Comparison of ENCODE assay signal across 8 cellular contexts in the genomic region with DNA sequence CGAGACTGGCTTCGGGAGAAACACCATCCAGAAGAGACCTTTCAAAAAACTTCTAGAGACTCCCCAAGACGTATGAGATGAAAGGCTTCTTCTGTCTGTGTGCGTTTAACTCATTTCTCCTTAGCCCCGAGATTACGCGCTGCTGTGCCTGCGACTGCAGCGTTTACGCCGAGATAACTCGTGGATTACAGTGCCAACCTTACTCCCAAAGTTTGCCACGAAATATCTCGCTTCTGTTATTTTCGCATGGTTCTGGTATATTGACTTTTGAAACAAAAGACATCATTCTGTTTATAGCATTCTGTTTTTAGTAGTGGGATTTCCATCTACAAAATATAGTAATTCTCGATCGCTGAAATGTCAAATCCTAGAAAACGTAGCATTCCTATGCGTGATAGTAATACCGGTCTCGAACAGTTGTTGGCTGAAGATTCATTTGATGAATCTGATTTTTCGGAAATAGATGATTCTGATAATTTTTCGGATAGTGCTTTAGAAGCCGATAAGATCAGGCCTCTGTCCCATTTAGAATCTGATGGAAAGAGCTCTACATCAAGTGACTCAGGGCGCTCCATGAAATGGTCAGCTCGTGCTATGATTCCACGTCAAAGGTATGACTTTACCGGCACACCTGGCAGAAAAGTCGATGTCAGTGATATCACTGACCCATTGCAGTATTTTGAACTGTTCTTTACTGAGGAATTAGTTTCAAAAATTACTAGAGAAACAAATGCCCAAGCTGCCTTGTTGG. TPM values are rescaled to one million over a fixed set of nuclear protein-coding genes. Genes with fewer than 3 reads are reported as not detected.
DNase-seq lines count a peak whose midpoint lies in the region; ATAC-seq and TF ChIP-seq lines count a peak whose summit lies in the region.

No MANE protein-coding gene starts in this region.

- H3K9me2 ChIP-seq in hepatocyte (replicated peaks; ENCODE audit: insufficient read depth): no peaks in the 10 kb centered on the region

- H3K4me1 Mint-ChIP-seq in activated CD4-positive, alpha-beta memory T cell treated with anti-CD3 and anti-CD28 coated beads for 36 hours (ENCODE audit: low read depth): peaks cover 34% of the 10 kb centered on the region

- peaks cover 14% of the 10 kb centered on the region for H3K4me1 ChIP-seq in hepatocyte (ENCODE audit: insufficient read depth)

- H3K9me3 ChIP-seq in hepatocyte (ENCODE audit: low read depth): no peaks in the 10 kb centered on the region

- POLR2A ChIA-PET in activated CD4-positive, alpha-beta memory T cell treated with anti-CD3 and anti-CD28 coated beads for 36 hours (lab: Charles Lee): interaction anchor here (0.7 to 1.8 kb wide), 4 partner anchors 8 to 123 kb away, joined by 4 to 9 read pairs (median 6); partner anchors contain the start of genes EMC4 and KATNBL1

- peak overlapping the region; percentile 99 for H3K4me3 Mint-ChIP-seq in activated CD4-positive, alpha-beta memory T cell treated with anti-CD3 and anti-CD28 coated beads for 36 hours

- peaks cover 19% of the 10 kb centered on the region for H3K9me3 Mint-ChIP-seq in activated CD4-positive, alpha-beta memory T cell treated with anti-CD3 and anti-CD28 coated beads for 36 hours

- ATAC-seq in HG03354 (IDR thresholded peaks at IDR 0.05; ENCODE audit: poor library complexity, severe bottlenecking, unreplicated experiment): no peak

- H3K27ac Mint-ChIP-seq in activated CD4-positive, alpha-beta memory T cell treated with anti-CD3 and anti-CD28 coated beads for 36 hours: peak overlapping the region; percentile 96

- H3K36me3 ChIP-seq in H7 (replicated peaks; ENCODE audit: control insufficient read depth, insufficient read depth, low read length): no peaks in the 10 kb centered on the region
- H3K36me3 ChIP-seq in hepatocyte (replicated peaks; ENCODE audit: insufficient read depth, low read depth): no peaks in the 10 kb centered on the region

- H3K4me2 ChIP-seq in hepatocyte: peak overlapping the region; percentile 81

- H3K4me3 ChIP-seq in H7 (ENCODE audit: insufficient read depth, low read depth, low read length) (peak overlapping the region; percentile 94), hepatocyte (peak overlapping the region; percentile 46), skin epidermis (peak overlapping the region; percentile 84 to 96 (median 92))

- H3K27me3 Mint-ChIP-seq in activated CD4-positive, alpha-beta memory T cell treated with anti-CD3 and anti-CD28 coated beads for 36 hours: no peaks in the 10 kb centered on the region

- TF ChIP-seq CTCF in hepatocyte (IDR thresholded peaks at IDR 0.05; ENCODE audit: poor library complexity): no peak

- peaks cover 28% of the 10 kb centered on the region for H3K36me3 Mint-ChIP-seq in activated CD4-positive, alpha-beta memory T cell treated with anti-CD3 and anti-CD28 coated beads for 36 hours

- CTCF ChIA-PET in activated CD4-positive, alpha-beta memory T cell treated with anti-CD3 and anti-CD28 coated beads for 36 hours (lab: Charles Lee): interaction anchor here (0.6 to 1.3 kb wide), 6 partner anchors 8 to 485 kb away, joined by 3 to 13 read pairs (median 6); partner anchors contain the start of gene KATNBL1

- DNase-seq in H7 (no peak), hepatocyte (ENCODE audit: low spot score) (no peak), iPS-NIHi11 (ENCODE audit: low spot score) (no peak), NCI-H2196 treated with DMSO at 0.1 percent for 48 hours (lab: John Stamatoyannopoulos, UW; ENCODE audit: unreplicated experiment) (no peak)
- DNase-seq in activated CD4-positive, alpha-beta memory T cell treated with anti-CD3 and anti-CD28 coated beads for 36 hours: no peak
- DNase-seq in activated CD8-positive, alpha-beta memory T cell treated with anti-CD3 and anti-CD28 coated beads, Interleukin-2, amount 50 U/mL, for 48 hours: no peak

- peak overlapping the region; percentile 90 for H3K27ac ChIP-seq in hepatocyte
- H3K27ac ChIP-seq in skin epidermis: peak overlapping the region; percentile 7 to 94 (median 90)

- H3K27me3 ChIP-seq in H7 (ENCODE audit: control insufficient read depth, insufficient read depth, low read length) (no peaks in the 10 kb centered on the region), hepatocyte (no peaks in the 10 kb centered on the region)

- peak overlapping the region; percentile 77 for H2AFZ ChIP-seq in hepatocyte

- H4K20me1 ChIP-seq in hepatocyte (ENCODE audit: insufficient read depth, poor library complexity, severe bottlenecking): no peaks in the 10 kb centered on the region

- intact Hi-C loops in activated CD4-positive, alpha-beta memory T cell treated with anti-CD3 and anti-CD28 coated beads for 36 hours (cut with micrococcal nuclease): loop anchor here (1.0 to 5.0 kb wide), 5 partner anchors 52 to 485 kb away; partner anchors contain the start of genes AVEN, KATNBL1 and LPCAT4

- peaks cover 43% of the 10 kb centered on the region for H3K79me2 ChIP-seq in hepatocyte

- WGBS in hepatocyte (ENCODE audit: low lambda C conversion rate, missing lambda C conversion rate): 35% methylated on average over 29 of the region's 29 CpGs

RNA-seq across cellular contexts. Expression of gene PGBD4, which starts 0.5 kb away (rescaled TPM):
- 0.55 and 0.69 TPM in 2 replicates for total RNA-seq in H7 (2014; rRNA removed; shearing (Covaris generic))
- 1 to 10 TPM; 2.0 to 2.3 TPM for total RNA-seq in activated CD4-positive, alpha-beta memory T cell treated with anti-CD3 and anti-CD28 coated beads for 36 hours
- 1.9 and 2.0 TPM in 2 replicates for total RNA-seq in hepatocyte
- 0.54 and 0.56 TPM in 2 replicates for polyA plus RNA-seq in hepatocyte

RNA-seq across cellular contexts. Expression of gene EMC7, which starts 0.7 kb away (rescaled TPM):
- total RNA-seq in H7 (2014; rRNA removed; shearing (Covaris generic)): 17.0 and 30.1 TPM in 2 replicates
- 10 to 100 TPM; 62.7 to 68.4 TPM for total RNA-seq in activated CD4-positive, alpha-beta memory T cell treated with anti-CD3 and anti-CD28 coated beads for 36 hours
- 56.4 and 63.2 TPM in 2 replicates for total RNA-seq in hepatocyte
- polyA plus RNA-seq in hepatocyte: 191 and 207 TPM in 2 replicates
